In the genomic region with DNA sequence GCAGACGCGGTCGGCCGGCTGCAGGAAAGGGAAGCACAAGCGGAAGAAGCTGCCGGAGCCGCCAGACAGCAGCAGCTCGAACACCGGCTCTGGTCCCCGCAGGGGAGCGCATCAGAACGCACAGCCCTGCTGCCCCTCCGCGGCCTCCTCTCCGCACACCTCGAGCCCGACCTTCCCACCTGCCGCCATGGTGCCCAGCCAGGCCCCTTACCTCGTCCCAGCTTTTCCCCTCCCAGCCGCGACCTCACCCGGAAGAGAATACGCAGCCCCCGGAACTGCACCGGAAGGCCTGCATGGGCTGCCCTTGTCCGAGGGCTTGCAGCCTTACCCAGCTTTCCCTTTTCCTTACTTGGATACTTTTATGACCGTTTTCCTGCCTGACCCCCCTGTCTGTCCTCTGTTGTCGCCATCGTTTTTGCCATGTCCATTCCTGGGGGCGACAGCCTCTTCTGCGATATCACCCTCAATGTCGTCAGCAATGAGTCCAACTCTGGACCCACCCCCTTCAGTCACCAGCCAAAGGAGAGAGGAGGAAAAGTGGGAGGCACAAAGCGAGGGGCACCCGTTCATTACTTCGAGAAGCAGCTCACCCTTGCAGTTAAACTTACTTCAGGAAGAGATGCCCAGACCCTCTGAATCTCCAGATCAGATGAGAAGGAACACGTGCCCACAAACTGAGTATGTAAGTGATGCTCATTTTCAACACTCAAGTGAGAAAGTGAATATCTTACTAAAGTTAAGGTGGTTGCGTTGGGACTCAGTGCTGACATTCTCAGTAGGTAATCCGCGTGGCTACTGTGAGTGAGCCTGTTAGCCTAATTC, we compare ENCODE assay signal across 11 cellular contexts. TPM values are rescaled to one million over a fixed set of nuclear protein-coding genes. Genes with fewer than 3 reads are reported as not detected.
DNase-seq lines count a peak whose midpoint lies in the region; ATAC-seq and TF ChIP-seq lines count a peak whose summit lies in the region.
"Had no signal": no experiment of that assay in that cellular context is flagged by ENCODE, and none has a peak within 500 bp of the region (broad histone marks: within the 10 kb centered on the region; RNA-seq: fewer than 3 reads in every experiment).

No MANE protein-coding gene starts in this region.

- H3K4me3 Mint-ChIP-seq in stimulated activated effector memory CD8-positive, alpha-beta T cell treated with anti-CD3 and anti-CD28 coated beads, Interleukin-12 subunit alpha, Interleukin-12 subunit beta, amount 100 ng/mL, for 72 hours, result peak overlapping the region; percentile 79
- no peak overlapping the region for H3K4me3 Mint-ChIP-seq in H9
- H3K4me3 Mint-ChIP-seq: type B pancreatic cell had no signal

- no peaks in the 10 kb centered on the region for H3K9me3 Mint-ChIP-seq in stimulated activated effector memory CD8-positive, alpha-beta T cell treated with anti-CD3 and anti-CD28 coated beads, Interleukin-12 subunit alpha, Interleukin-12 subunit beta, amount 100 ng/mL, for 72 hours
- no peaks in the 10 kb centered on the region for H3K9me3 Mint-ChIP-seq in H9
- H3K9me3 Mint-ChIP-seq: type B pancreatic cell had no signal

- no peak overlapping the region for H4K5ac ChIP-seq in H9 (ENCODE audit: insufficient read length, low read depth, low read length)

- no peak overlapping the region for H2BK120ac ChIP-seq in H9 (ENCODE audit: low read depth, low read length, poor library complexity, severe bottlenecking)

- H3K27ac ChIP-seq in gastroesophageal sphincter (peak overlapping the region in 3 of 4 donors; percentile 14 to 59 (median 51)), H9 (ENCODE audit: insufficient read length, low read depth, low read length) (no peak overlapping the region)

- no peaks in the 10 kb centered on the region for H3K27me3 Mint-ChIP-seq in H9 (ENCODE audit: low read depth)
- H3K27me3 Mint-ChIP-seq: type B pancreatic cell had no signal

- H2AK5ac ChIP-seq in H9 (ENCODE audit: insufficient read length, low read length), result no peak overlapping the region

- in situ Hi-C loops in KBM-7 (cut with MboI; ENCODE audit: low pct_unique_long_range_greater_than_20kb, low sequenced_read_pairs), result no loop called here
- in situ Hi-C loops in ACHN (cut with HindIII; ENCODE audit: low pct_ligation_motif_present, low pct_unique_long_range_greater_than_20kb, low sequenced_read_pairs), result no loop called here

- H3K9me3 ChIP-seq in gastroesophageal sphincter (no peaks in the 10 kb centered on the region), H9 (ENCODE audit: control insufficient read depth, low read depth, low read length) (no peaks in the 10 kb centered on the region)

- WGBS in gastroesophageal sphincter (ENCODE audit: low coverage in 1 of 2), 2 donors, result 51 to 70% methylated on average over 17 to 28 of the region's 39 CpGs
- WGBS in H9 (ENCODE audit: extremely low coverage, insufficient read length, low lambda C conversion rate), result no CpG with 5 or more reads among the region's 39 CpGs

- no peaks in the 10 kb centered on the region for H4K20me1 ChIP-seq in H9 (ENCODE audit: control insufficient read depth, insufficient read depth, insufficient read length)

- no peak overlapping the region for H3K56ac ChIP-seq in H9 (ENCODE audit: insufficient read length, low read depth, low read length)

- H3K27me3 ChIP-seq in gastroesophageal sphincter (no peaks in the 10 kb centered on the region), H9 (ENCODE audit: insufficient read depth, low read length) (no peaks in the 10 kb centered on the region)

- no peaks in the 10 kb centered on the region for H3K23me2 ChIP-seq in H9 (ENCODE audit: insufficient read length, low read depth, low read length, poor library complexity, severe bottlenecking)

- no peak overlapping the region for H2BK20ac ChIP-seq in H9 (ENCODE audit: low read depth, low read length, poor library complexity, severe bottlenecking)

- H3T11ph ChIP-seq in H9 (ENCODE audit: low read length), result no peak overlapping the region

- H3K9ac ChIP-seq in H9 (ENCODE audit: extremely low read depth, insufficient read length, low read length), result no peak overlapping the region

- peaks cover 23% of the 10 kb centered on the region for H3K4me1 Mint-ChIP-seq in stimulated activated effector memory CD8-positive, alpha-beta T cell treated with anti-CD3 and anti-CD28 coated beads, Interleukin-12 subunit alpha, Interleukin-12 subunit beta, amount 100 ng/mL, for 72 hours
- no peaks in the 10 kb centered on the region for H3K4me1 Mint-ChIP-seq in H9

- peaks cover 0 to 91% of the 10 kb centered on the region in 2 donors for H3K36me3 ChIP-seq in gastroesophageal sphincter

- peaks cover 36% of the 10 kb centered on the region for H3K36me3 Mint-ChIP-seq in stimulated activated effector memory CD8-positive, alpha-beta T cell treated with anti-CD3 and anti-CD28 coated beads, Interleukin-12 subunit alpha, Interleukin-12 subunit beta, amount 100 ng/mL, for 72 hours
- H3K36me3 Mint-ChIP-seq in H9 (ENCODE audit: insufficient read depth in 1 of 3, low read depth in 3 of 3), result peaks cover 2 to 27% (median 16%) of the 10 kb centered on the region in 3 experiments; a peak in 5 of 7 replicates
- H3K36me3 Mint-ChIP-seq: type B pancreatic cell had no signal

- TF ChIP-seq POLR2A in gastroesophageal sphincter (IDR thresholded peaks at IDR 0.05), result no peak

- H2AFZ ChIP-seq in H9 (ENCODE audit: low read length), result no peak overlapping the region

- H3K27ac Mint-ChIP-seq in stimulated activated effector memory CD8-positive, alpha-beta T cell treated with anti-CD3 and anti-CD28 coated beads, Interleukin-12 subunit alpha, Interleukin-12 subunit beta, amount 100 ng/mL, for 72 hours, result peak overlapping the region; percentile 89
- H3K27ac Mint-ChIP-seq in H9, result no peak overlapping the region; a peak in 3 of 7 replicates
- H3K27ac Mint-ChIP-seq: type B pancreatic cell had no signal

- no peak for TF ChIP-seq CTCF in gastroesophageal sphincter (IDR thresholded peaks at IDR 0.05)
- no peak for TF ChIP-seq CTCF in H9 (conservative IDR thresholded peaks at IDR 0.05)

- no peak for TF ChIP-seq EP300 in gastroesophageal sphincter (IDR thresholded peaks at IDR 0.05)

- H3K14ac ChIP-seq in H9 (ENCODE audit: insufficient read depth, low read length), result no peak overlapping the region

- H3K23ac ChIP-seq in H9 (ENCODE audit: insufficient read length, low read depth, low read length), result no peak overlapping the region

- H3K4me1 ChIP-seq in gastroesophageal sphincter (peaks cover 0 to 29% (median 5%) of the 10 kb centered on the region in 3 donors), H9 (ENCODE audit: insufficient read depth, low read length) (no peaks in the 10 kb centered on the region)

- H4K91ac ChIP-seq in H9 (ENCODE audit: insufficient read length, low read depth, low read length), result no peak overlapping the region

- no peak overlapping the region for H4K8ac ChIP-seq in H9 (replicated peaks; ENCODE audit: insufficient read length, low read depth, low read length)

- no peak overlapping the region for H3K18ac ChIP-seq in H9 (ENCODE audit: insufficient read length, low read depth, low read length)

- H3K4me2 ChIP-seq in H9 (ENCODE audit: insufficient read depth, insufficient read length, low read length), result no peak overlapping the region

- H2BK15ac ChIP-seq in H9 (ENCODE audit: low read depth, low read length), result no peak overlapping the region

- no peak overlapping the region for H3K4ac ChIP-seq in H9 (ENCODE audit: low read depth, low read length)

- H2BK12ac ChIP-seq in H9 (ENCODE audit: insufficient read length, low read depth, low read length), result no peak overlapping the region

- DNase-seq in KBM-7 (peak; percentile 81), activated T-cell treated with anti-CD3 and anti-CD28 coated beads for 48 hours (ENCODE audit: low read depth) (peak; percentile 10), ACHN (no peak), H9 (no peak)
- DNase-seq in stimulated activated effector memory CD8-positive, alpha-beta T cell treated with anti-CD3 and anti-CD28 coated beads, Interleukin-12 subunit alpha, Interleukin-12 subunit beta, amount 100 ng/mL, for 72 hours (ENCODE audit: low spot score in 2 of 2), result peak; percentile 8 to 64
- DNase-seq: mammary epithelial cell, NCI-H1105 had no signal

- H3K79me2 ChIP-seq in H9 (ENCODE audit: insufficient read depth, low read length), result no peaks in the 10 kb centered on the region

- peak overlapping the region; percentile 21 to 38 for H3K4me3 ChIP-seq in gastroesophageal sphincter

- H2BK5ac ChIP-seq in H9 (ENCODE audit: insufficient read length, low read length), result no peak overlapping the region

- ATAC-seq in gastroesophageal sphincter (no peak), GM18511 (IDR thresholded peaks at IDR 0.05; ENCODE audit: unreplicated experiment) (no peak), HG03442 (IDR thresholded peaks at IDR 0.05; ENCODE audit: unreplicated experiment) (no peak)
- peak; percentile 79 for ATAC-seq in stimulated activated effector memory CD8-positive, alpha-beta T cell treated with anti-CD3 and anti-CD28 coated beads, Interleukin-12 subunit alpha, Interleukin-12 subunit beta, amount 100 ng/mL, for 72 hours

- H3K79me1 ChIP-seq in H9 (ENCODE audit: insufficient read depth, low read depth, low read length, poor library complexity, severe bottlenecking), result no peaks in the 10 kb centered on the region

RNA-seq across cellular contexts. Expression of gene UTS2, which starts 25.5 kb away (rescaled TPM):
- total RNA-seq in gastroesophageal sphincter (under 1 TPM in 2 of 4 donors, not detected in 2; 0.31 to 0.42 TPM), H9 (2021) (not detected in 2 replicates)
- total RNA-seq: mammary epithelial cell had no signal

RNA-seq across cellular contexts. Expression of gene PER3, which starts 43.3 kb away (rescaled TPM):
- 10 to 100 TPM; 26.8 to 73.2 (median 43.4) TPM for total RNA-seq in gastroesophageal sphincter
- 9.0 and 9.3 TPM in 2 replicates for total RNA-seq in H9 (2021)

RNA-seq across cellular contexts. Expression of gene VAMP3, which starts 56.2 kb away (rescaled TPM):
- total RNA-seq in gastroesophageal sphincter (100 to 1,000 TPM in 3 of 4 donors, 10 to 100 TPM in 1; 99.9 to 128 (median 112) TPM), H9 (2021) (42.9 and 46.8 TPM in 2 replicates)

Comparison
In these comparisons a context has a peak if more than half of its experiments do, and no peak if none do; other contexts are left out.
1. DNase-seq: peak in KBM-7 (single experiment), activated T-cell treated with anti-CD3 and anti-CD28 coated beads for 48 hours (single experiment) and stimulated activated effector memory CD8-positive, alpha-beta T cell treated with anti-CD3 and anti-CD28 coated beads, Interleukin-12 subunit alpha, Interleukin-12 subunit beta, amount 100 ng/mL, for 72 hours (2 of 2); none in ACHN (single experiment) and H9 (single experiment).